ENCODE assay signal across 13 cellular contexts in the genomic region with DNA sequence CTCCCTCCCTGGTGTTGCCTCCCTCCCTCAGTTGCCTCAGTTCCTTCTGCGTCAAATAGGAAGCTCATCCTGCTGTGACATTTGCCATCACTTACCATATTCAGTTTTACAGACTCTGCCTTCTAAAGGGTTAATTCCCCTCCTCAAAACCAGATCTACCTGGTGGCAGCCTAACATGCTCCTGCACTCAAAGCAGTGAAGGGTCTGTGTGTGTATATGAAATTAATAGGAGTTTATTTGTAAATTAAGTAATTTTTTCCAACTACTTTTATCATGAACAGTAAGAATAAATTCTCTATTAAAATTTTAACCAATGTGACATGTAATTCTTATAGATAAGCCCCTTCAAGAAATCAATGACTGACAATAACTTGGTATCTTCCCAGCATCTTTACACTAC.
DNase-seq lines count a peak whose midpoint lies in the region; ATAC-seq, FAIRE-seq and TF ChIP-seq lines count a peak whose summit lies in the region.
"Had no signal": no experiment of that assay in that cellular context is flagged by ENCODE, and none has a peak within 500 bp of the region (broad histone marks: within the 10 kb centered on the region; RNA-seq: fewer than 3 reads in every experiment).

No MANE protein-coding gene starts in this region.

- no peaks in the 10 kb centered on the region for H3K9me3 Mint-ChIP-seq in naive thymus-derived CD4-positive, alpha-beta T cell

- H3K27ac ChIP-seq in brain microvascular endothelial cell (no peak overlapping the region), HepG2 (ENCODE audit: extremely low read length, insufficient read depth, low read length) (no peak overlapping the region)
- H3K27ac ChIP-seq in naive thymus-derived CD4-positive, alpha-beta T cell (ENCODE audit: low read depth, low read length): no peak overlapping the region
- H3K27ac ChIP-seq: esophagus squamous epithelium, SK-N-MC had no signal

- H3K27ac Mint-ChIP-seq in naive thymus-derived CD4-positive, alpha-beta T cell: no peak overlapping the region

- no peak for TF ChIP-seq RAD21 in HepG2 (CRISPR knock-in tag; IDR thresholded peaks at IDR 0.05)

- CTCF ChIA-PET in HepG2 (lab: Yijun Ruan, JAX; ENCODE audit: low intra/inter-chr PET ratio, low total read pairs): interaction anchor here (0.8 kb wide), 1 partner anchor 111 kb away, joined by 4 read pairs; no protein-coding TSS in a partner anchor
- CTCF ChIA-PET in naive thymus-derived CD4-positive, alpha-beta T cell (lab: Charles Lee): no interaction called here

- H3K4me1 Mint-ChIP-seq in naive thymus-derived CD4-positive, alpha-beta T cell: no peaks in the 10 kb centered on the region

- no peaks in the 10 kb centered on the region for H3K27me3 ChIP-seq in brain microvascular endothelial cell (replicated peaks)
- H3K27me3 ChIP-seq in HepG2 (ENCODE audit: control insufficient read depth in 1 of 2, insufficient read depth in 2 of 2, low read length in 2 of 2): no peaks in the 10 kb centered on the region
- H3K27me3 ChIP-seq in naive thymus-derived CD4-positive, alpha-beta T cell (ENCODE audit: control insufficient read depth in 2 of 2, insufficient read depth in 2 of 2, low read length in 2 of 2): no peaks in the 10 kb centered on the region
- H3K27me3 ChIP-seq: esophagus squamous epithelium had no signal

- H3K27me3 Mint-ChIP-seq in naive thymus-derived CD4-positive, alpha-beta T cell: peaks cover 0 to 15% (median 0%) of the 10 kb centered on the region in 5 donors

- POLR2A ChIA-PET in HepG2 (lab: Yijun Ruan, JAX): no interaction called here
- POLR2A ChIA-PET in naive thymus-derived CD4-positive, alpha-beta T cell (lab: Charles Lee): no interaction called here

- BruUV-seq in HepG2 (replicated peaks; lab: Mats Ljungman, UMichigan): no TSS peak

- H3K36me3 Mint-ChIP-seq in naive thymus-derived CD4-positive, alpha-beta T cell: no peaks in the 10 kb centered on the region

- H3K4me2 ChIP-seq in HepG2 (ENCODE audit: low read depth, low read length): no peak overlapping the region

- H4K20me1 ChIP-seq in HepG2 (ENCODE audit: insufficient read depth, low read length): no peaks in the 10 kb centered on the region

- WGBS in HepG2 (ENCODE audit: low lambda C conversion rate): 83% methylated on average over 1 of the region's 1 CpG

- no peak for FAIRE-seq in HepG2 (lab: Jason Lieb, UNC)

- no peak for DNase-seq in AG09319 (ENCODE audit: extremely low read depth, low read depth)
- DNase-seq in HFF-Myc (ENCODE audit: extremely low read depth, low read depth): no peak
- no peak for DNase-seq in brain microvascular endothelial cell
- DNase-seq in HepG2 (ENCODE audit: low spot score): no peak
- DNase-seq in SW 1271 (lab: John Stamatoyannopoulos, UW): no peak
- no peak for DNase-seq in OCI-M1 (lab: John Stamatoyannopoulos, UW)
- no peak for DNase-seq in naive thymus-derived CD4-positive, alpha-beta T cell
- DNase-seq in NCI-H1048 (lab: John Stamatoyannopoulos, UW): no peak
- DNase-seq: activated gamma-delta T cell treated with Interleukin-2 at 50 U/mL for 16 hours, esophagus squamous epithelium, mucosa of descending colon, NCI-H69 had no signal

- H3K4me3 ChIP-seq in HFF-Myc (replicated peaks; ENCODE audit: low read depth, low read length) (no peak overlapping the region), brain microvascular endothelial cell (ENCODE audit: low read depth, low read length) (no peak overlapping the region), HepG2 (replicated peaks in 1 of 3; ENCODE audit: insufficient read depth in 1 of 3, low read depth in 2 of 3, low read length in 3 of 3) (no peak overlapping the region)
- no peak overlapping the region for H3K4me3 ChIP-seq in naive thymus-derived CD4-positive, alpha-beta T cell (ENCODE audit: low read length)
- H3K4me3 ChIP-seq: esophagus squamous epithelium, mucosa of descending colon, SK-N-MC had no signal

- no peaks in the 10 kb centered on the region for H3K4me1 ChIP-seq in HepG2 (ENCODE audit: insufficient read depth, low read length)
- no peaks in the 10 kb centered on the region for H3K4me1 ChIP-seq in naive thymus-derived CD4-positive, alpha-beta T cell (ENCODE audit: control insufficient read depth in 2 of 2, insufficient read depth in 2 of 2, low read length in 2 of 2)
- H3K4me1 ChIP-seq: esophagus squamous epithelium had no signal

- intact Hi-C loops in HepG2 (cut with micrococcal nuclease; ENCODE audit: unreplicated experiment): loop anchor here (1.0 kb wide), 1 partner anchor 112 kb away; no protein-coding TSS in a partner anchor
- intact Hi-C loops in naive thymus-derived CD4-positive, alpha-beta T cell (cut with micrococcal nuclease): loop anchor here (10.0 kb wide), 1 partner anchor 110 kb away; no protein-coding TSS in a partner anchor

- H3K36me3 ChIP-seq in brain microvascular endothelial cell (replicated peaks) (no peaks in the 10 kb centered on the region), HepG2 (replicated peaks in 1 of 2; ENCODE audit: control insufficient read depth in 1 of 2, insufficient read depth in 2 of 2, low read length in 2 of 2) (peaks cover 0 to 10% of the 10 kb centered on the region in 2 experiments; a peak in 2 of 5 replicates)
- H3K36me3 ChIP-seq in naive thymus-derived CD4-positive, alpha-beta T cell (ENCODE audit: control insufficient read depth in 2 of 3, insufficient read depth in 3 of 3, low read length in 3 of 3): no peaks in the 10 kb centered on the region

- TF ChIP-seq POLR2A in HepG2 (IDR thresholded peaks at IDR 0.05; ENCODE audit: insufficient read depth in 1 of 2, low read depth in 2 of 2, low read length in 2 of 2): no peak

- no peak overlapping the region for H3K9ac ChIP-seq in HepG2 (ENCODE audit: insufficient read depth, low read depth, low read length)

- H3K9me3 ChIP-seq in HepG2 (ENCODE audit: low read length): no peaks in the 10 kb centered on the region
- no peaks in the 10 kb centered on the region for H3K9me3 ChIP-seq in naive thymus-derived CD4-positive, alpha-beta T cell (ENCODE audit: control insufficient read depth in 2 of 3, low read length in 3 of 3)
- H3K9me3 ChIP-seq: esophagus squamous epithelium, mucosa of descending colon had no signal

- H3K79me2 ChIP-seq in HepG2 (ENCODE audit: insufficient read depth, low read length): no peaks in the 10 kb centered on the region

- no peak for ATAC-seq in HepG2
- no peak for ATAC-seq in naive thymus-derived CD4-positive, alpha-beta T cell
- ATAC-seq: mucosa of descending colon had no signal

- TF ChIP-seq EP300 in HepG2 (IDR thresholded peaks at IDR 0.05; ENCODE audit: low read depth in 2 of 2, low read length in 2 of 2) (no peak), HepG2 (CRISPR knock-in tag; IDR thresholded peaks at IDR 0.05; ENCODE audit: borderline replicate concordance) (no peak)

- no peak overlapping the region for H2AFZ ChIP-seq in HepG2 (ENCODE audit: low read length)

- in situ Hi-C loops in brain microvascular endothelial cell (cut with HindIII; ENCODE audit: low pct_ligation_motif_present, low sequenced_read_pairs) (no loop called here), HepG2 (cut with HindIII; ENCODE audit: extremely low pct_ligation_motif_present, low pct_unique_long_range_greater_than_20kb) (loop anchor here (5.0 kb wide), 1 partner anchor 113 kb away; no protein-coding TSS in a partner anchor)

- no peak overlapping the region for H3K4me3 Mint-ChIP-seq in naive thymus-derived CD4-positive, alpha-beta T cell

- peak; percentile 44 for TF ChIP-seq CTCF in AG09319 (IDR thresholded peaks at IDR 0.05; ENCODE audit: low read depth, low read length)
- TF ChIP-seq CTCF in HFF-Myc (IDR thresholded peaks at IDR 0.05; ENCODE audit: low read depth, low read length, missing control alignments): peak; percentile 42
- peak; percentile 66 for TF ChIP-seq CTCF in brain microvascular endothelial cell (IDR thresholded peaks at IDR 0.05; ENCODE audit: low read depth, low read length, missing control alignments)
- TF ChIP-seq CTCF in HepG2 (CRISPR knock-in tag; IDR thresholded peaks at IDR 0.05): 0 out of 2 replicates have a peak, but pooled peaks have one; percentile 11

TF ChIP-seq in HepG2, 621 proteins besides CTCF, POLR2A, EP300 and RAD21:
- TF ChIP-seq STAG1 (CRISPR knock-in tag; IDR thresholded peaks at IDR 0.05): peak; percentile 32
- TF ChIP-seq GZF1 (CRISPR knock-in tag; IDR thresholded peaks at IDR 0.05): no peak

Comparison
In these comparisons a context has a peak if more than half of its experiments do, and no peak if none do; other contexts are left out.
1. CTCF ChIP-seq: peak in every context shown above with its lines; median percentile 66 in brain microvascular endothelial cell; 44 in AG09319; 42 in HFF-Myc; 11 in HepG2.